Comparison of ENCODE assay signal across 3 cellular contexts in the genomic region with DNA sequence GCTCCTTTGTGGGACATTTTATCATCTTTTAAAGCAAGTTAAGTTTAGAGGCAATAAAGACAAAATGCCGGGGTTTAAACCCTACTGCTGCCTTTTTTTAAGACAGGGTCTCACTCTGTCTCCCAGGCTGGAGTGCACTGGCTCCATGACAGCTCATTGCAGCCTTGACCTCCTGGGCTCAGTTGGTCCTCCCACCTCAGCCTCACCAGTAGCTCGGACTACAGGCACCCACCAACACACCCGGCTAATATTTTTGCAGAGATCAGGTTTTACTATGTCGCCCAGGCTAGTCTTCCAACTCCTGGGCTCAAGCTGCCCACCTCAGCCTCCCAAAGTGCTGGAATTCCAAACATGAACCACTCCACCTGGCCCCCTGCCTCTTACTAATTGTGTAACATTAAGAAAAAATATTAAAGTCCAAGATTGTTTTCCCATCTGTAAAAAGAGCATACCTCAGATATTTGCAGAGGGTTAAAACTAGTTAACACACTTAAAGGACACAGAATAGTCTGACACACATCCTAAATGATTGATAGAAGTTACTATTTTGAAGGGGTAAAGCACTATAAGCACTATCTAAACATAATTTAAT.
TF ChIP-seq lines count a peak whose summit lies in the region.

No MANE protein-coding gene starts in this region.

TF ChIP-seq in SK-N-SH, 30 proteins besides CTCF, POLR2A, EP300 and RAD21:
- TF ChIP-seq MXI1 (IDR thresholded peaks at IDR 0.05; ENCODE audit: low read depth, low read length) (no peak), SIN3A (IDR thresholded peaks at IDR 0.05; ENCODE audit: borderline replicate concordance, low read depth, low read length) (no peak), MEF2A (IDR thresholded peaks at IDR 0.05; ENCODE audit: borderline replicate concordance, low read depth) (no peak), TCF12 (IDR thresholded peaks at IDR 0.05) (no peak), TAF1 (IDR thresholded peaks at IDR 0.05; ENCODE audit: borderline replicate concordance, low read depth, low read length) (no peak)

TF ChIP-seq in SK-N-SH treated with all-trans-retinoic acid at 6 μM for 48 hours, 23 proteins besides CTCF, POLR2A, EP300 and RAD21:
- TF ChIP-seq BACH2 (CRISPR knock-in tag; IDR thresholded peaks at IDR 0.05; ENCODE audit: borderline replicate concordance): no peak
- no peak for TF ChIP-seq TCF4 (CRISPR knock-in tag; IDR thresholded peaks at IDR 0.05; ENCODE audit: borderline replicate concordance)
- TF ChIP-seq, protein P1, sequence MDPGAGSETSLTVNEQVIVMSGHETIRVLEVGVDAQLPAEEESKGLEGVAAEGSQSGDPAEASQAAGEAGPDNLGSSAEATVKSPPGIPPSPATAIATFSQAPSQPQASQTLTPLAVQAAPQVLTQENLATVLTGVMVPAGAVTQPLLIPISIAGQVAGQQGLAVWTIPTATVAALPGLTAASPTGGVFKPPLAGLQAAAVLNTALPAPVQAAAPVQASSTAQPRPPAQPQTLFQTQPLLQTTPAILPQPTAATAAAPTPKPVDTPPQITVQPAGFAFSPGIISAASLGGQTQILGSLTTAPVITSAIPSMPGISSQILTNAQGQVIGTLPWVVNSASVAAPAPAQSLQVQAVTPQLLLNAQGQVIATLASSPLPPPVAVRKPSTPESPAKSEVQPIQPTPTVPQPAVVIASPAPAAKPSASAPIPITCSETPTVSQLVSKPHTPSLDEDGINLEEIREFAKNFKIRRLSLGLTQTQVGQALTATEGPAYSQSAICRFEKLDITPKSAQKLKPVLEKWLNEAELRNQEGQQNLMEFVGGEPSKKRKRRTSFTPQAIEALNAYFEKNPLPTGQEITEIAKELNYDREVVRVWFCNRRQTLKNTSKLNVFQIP (CRISPR knock-in tag; IDR thresholded peaks at IDR 0.05; ENCODE audit: borderline replicate concordance, low read depth): no peak
- TF ChIP-seq, protein P2, sequence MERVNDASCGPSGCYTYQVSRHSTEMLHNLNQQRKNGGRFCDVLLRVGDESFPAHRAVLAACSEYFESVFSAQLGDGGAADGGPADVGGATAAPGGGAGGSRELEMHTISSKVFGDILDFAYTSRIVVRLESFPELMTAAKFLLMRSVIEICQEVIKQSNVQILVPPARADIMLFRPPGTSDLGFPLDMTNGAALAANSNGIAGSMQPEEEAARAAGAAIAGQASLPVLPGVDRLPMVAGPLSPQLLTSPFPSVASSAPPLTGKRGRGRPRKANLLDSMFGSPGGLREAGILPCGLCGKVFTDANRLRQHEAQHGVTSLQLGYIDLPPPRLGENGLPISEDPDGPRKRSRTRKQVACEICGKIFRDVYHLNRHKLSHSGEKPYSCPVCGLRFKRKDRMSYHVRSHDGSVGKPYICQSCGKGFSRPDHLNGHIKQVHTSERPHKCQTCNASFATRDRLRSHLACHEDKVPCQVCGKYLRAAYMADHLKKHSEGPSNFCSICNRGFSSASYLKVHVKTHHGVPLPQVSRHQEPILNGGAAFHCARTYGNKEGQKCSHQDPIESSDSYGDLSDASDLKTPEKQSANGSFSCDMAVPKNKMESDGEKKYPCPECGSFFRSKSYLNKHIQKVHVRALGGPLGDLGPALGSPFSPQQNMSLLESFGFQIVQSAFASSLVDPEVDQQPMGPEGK (CRISPR knock-in tag; IDR thresholded peaks at IDR 0.05; ENCODE audit: borderline replicate concordance): no peak
- TF ChIP-seq, protein P3, sequence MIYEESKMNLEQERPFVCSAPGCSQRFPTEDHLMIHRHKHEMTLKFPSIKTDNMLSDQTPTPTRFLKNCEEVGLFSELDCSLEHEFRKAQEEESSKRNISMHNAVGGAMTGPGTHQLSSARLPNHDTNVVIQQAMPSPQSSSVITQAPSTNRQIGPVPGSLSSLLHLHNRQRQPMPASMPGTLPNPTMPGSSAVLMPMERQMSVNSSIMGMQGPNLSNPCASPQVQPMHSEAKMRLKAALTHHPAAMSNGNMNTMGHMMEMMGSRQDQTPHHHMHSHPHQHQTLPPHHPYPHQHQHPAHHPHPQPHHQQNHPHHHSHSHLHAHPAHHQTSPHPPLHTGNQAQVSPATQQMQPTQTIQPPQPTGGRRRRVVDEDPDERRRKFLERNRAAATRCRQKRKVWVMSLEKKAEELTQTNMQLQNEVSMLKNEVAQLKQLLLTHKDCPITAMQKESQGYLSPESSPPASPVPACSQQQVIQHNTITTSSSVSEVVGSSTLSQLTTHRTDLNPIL (CRISPR knock-in tag; IDR thresholded peaks at IDR 0.05; ENCODE audit: low read depth): no peak
- no peak for TF ChIP-seq PPARA (CRISPR knock-in tag; IDR thresholded peaks at IDR 0.05; ENCODE audit: borderline replicate concordance)
- TF ChIP-seq ZC3H10 (CRISPR knock-in tag; IDR thresholded peaks at IDR 0.05): no peak
- no peak for TF ChIP-seq ZFP3 (CRISPR knock-in tag; IDR thresholded peaks at IDR 0.05)
- TF ChIP-seq, protein P4, sequence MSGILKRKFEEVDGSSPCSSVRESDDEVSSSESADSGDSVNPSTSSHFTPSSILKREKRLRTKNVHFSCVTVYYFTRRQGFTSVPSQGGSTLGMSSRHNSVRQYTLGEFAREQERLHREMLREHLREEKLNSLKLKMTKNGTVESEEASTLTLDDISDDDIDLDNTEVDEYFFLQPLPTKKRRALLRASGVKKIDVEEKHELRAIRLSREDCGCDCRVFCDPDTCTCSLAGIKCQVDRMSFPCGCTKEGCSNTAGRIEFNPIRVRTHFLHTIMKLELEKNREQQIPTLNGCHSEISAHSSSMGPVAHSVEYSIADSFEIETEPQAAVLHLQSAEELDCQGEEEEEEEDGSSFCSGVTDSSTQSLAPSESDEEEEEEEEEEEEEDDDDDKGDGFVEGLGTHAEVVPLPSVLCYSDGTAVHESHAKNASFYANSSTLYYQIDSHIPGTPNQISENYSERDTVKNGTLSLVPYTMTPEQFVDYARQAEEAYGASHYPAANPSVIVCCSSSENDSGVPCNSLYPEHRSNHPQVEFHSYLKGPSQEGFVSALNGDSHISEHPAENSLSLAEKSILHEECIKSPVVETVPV (CRISPR knock-in tag; IDR thresholded peaks at IDR 0.05): no peak
- TF ChIP-seq SNAI2 (CRISPR knock-in tag; IDR thresholded peaks at IDR 0.05): no peak
- TF ChIP-seq ZNF70 (CRISPR knock-in tag; IDR thresholded peaks at IDR 0.05): no peak
- no peak for TF ChIP-seq TOX (CRISPR knock-in tag; IDR thresholded peaks at IDR 0.05; ENCODE audit: borderline replicate concordance)
- TF ChIP-seq ESRRG (CRISPR knock-in tag; IDR thresholded peaks at IDR 0.05): no peak
- TF ChIP-seq CSDC2 (CRISPR knock-in tag; IDR thresholded peaks at IDR 0.05): no peak
- TF ChIP-seq OSR1 (CRISPR knock-in tag; IDR thresholded peaks at IDR 0.05): no peak
- TF ChIP-seq ZNF8 (CRISPR knock-in tag; IDR thresholded peaks at IDR 0.05): no peak
- TF ChIP-seq ZNF565 (CRISPR knock-in tag; conservative IDR thresholded peaks at IDR 0.05; ENCODE audit: low read depth): no peak
- no peak for TF ChIP-seq GLIS3 (CRISPR knock-in tag; IDR thresholded peaks at IDR 0.05)

TF ChIP-seq in IMR-90, 13 proteins besides CTCF, POLR2A, EP300 and RAD21:
- TF ChIP-seq CEBPB (IDR thresholded peaks at IDR 0.05; ENCODE audit: low read depth, low read length): peak; percentile 72
- TF ChIP-seq, protein P5, sequence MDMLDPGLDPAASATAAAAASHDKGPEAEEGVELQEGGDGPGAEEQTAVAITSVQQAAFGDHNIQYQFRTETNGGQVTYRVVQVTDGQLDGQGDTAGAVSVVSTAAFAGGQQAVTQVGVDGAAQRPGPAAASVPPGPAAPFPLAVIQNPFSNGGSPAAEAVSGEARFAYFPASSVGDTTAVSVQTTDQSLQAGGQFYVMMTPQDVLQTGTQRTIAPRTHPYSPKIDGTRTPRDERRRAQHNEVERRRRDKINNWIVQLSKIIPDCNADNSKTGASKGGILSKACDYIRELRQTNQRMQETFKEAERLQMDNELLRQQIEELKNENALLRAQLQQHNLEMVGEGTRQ (IDR thresholded peaks at IDR 0.05; ENCODE audit: low read depth, low read length): no peak
